13 cellular contexts compared by ENCODE assay signal in the genomic region with DNA sequence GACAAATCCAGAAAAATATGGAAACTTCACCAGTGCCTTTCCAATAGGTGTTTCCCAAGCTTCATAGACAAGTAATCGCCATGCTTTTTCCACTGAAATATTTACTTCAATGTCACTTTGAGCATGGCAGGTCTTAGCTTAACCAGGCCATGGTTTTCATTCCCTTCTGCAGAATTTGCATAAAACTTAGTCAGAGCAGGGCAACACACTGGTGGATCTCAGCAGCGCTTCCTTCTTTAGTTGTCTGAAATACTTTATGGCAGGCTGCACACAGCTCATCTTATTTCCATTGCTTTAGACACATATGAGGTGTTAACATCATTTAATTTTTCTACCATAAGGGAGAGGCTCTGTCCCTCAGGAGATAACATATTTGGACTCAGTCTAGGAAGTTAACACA.
DNase-seq lines count a peak whose midpoint lies in the region; ATAC-seq, FAIRE-seq and TF ChIP-seq lines count a peak whose summit lies in the region.
"Had no signal": no experiment of that assay in that cellular context is flagged by ENCODE, and none has a peak within 500 bp of the region (broad histone marks: within the 10 kb centered on the region; RNA-seq: fewer than 3 reads in every experiment).

No MANE protein-coding gene starts in this region.

- no peaks in the 10 kb centered on the region for H3K4me1 Mint-ChIP-seq in osteocyte (ENCODE audit: unreplicated experiment)

- no peaks in the 10 kb centered on the region for H3K27me3 Mint-ChIP-seq in osteocyte (ENCODE audit: unreplicated experiment)

- no peak overlapping the region for H3K4me3 Mint-ChIP-seq in osteocyte (ENCODE audit: unreplicated experiment)

- no peak for TF ChIP-seq POLR2A in GM12891 (IDR thresholded peaks at IDR 0.05; ENCODE audit: low read depth, low read length)

- DNase-seq in GM12891 (ENCODE audit: insufficient read length, low spot score) (no peak), CD1c-positive myeloid dendritic cell (ENCODE audit: extremely low spot score) (no peak), osteocyte (ENCODE audit: extremely low spot score, unreplicated experiment) (no peak), activated gamma-delta T cell treated with Interleukin-2 at 50 U/mL for 16 hours (no peak), cardiac septum (ENCODE audit: low spot score) (no peak)
- DNase-seq: ACHN, NCI-H2081 treated with DMSO at 0.1 percent for 48 hours, OCI-M1, small intestine, uterus had no signal

- no peaks in the 10 kb centered on the region for H3K36me3 Mint-ChIP-seq in osteocyte (ENCODE audit: unreplicated experiment)

- H3K9me3 Mint-ChIP-seq in osteocyte (ENCODE audit: unreplicated experiment): no peaks in the 10 kb centered on the region

- no peak for TF ChIP-seq CTCF in osteocyte (IDR thresholded peaks at IDR 0.05)

- intact Hi-C loops in cardiac septum (cut with DNase I): no loop called here

- peak; percentile 64 for FAIRE-seq in GM12891 (lab: Jason Lieb, UNC)
- FAIRE-seq: small intestine had no signal

- no peak overlapping the region for H3K27ac Mint-ChIP-seq in osteocyte (ENCODE audit: unreplicated experiment)

- peak; percentile 83 for ATAC-seq in GM19372 (IDR thresholded peaks at IDR 0.05; ENCODE audit: low read depth, unreplicated experiment)
- ATAC-seq in HG02610 (IDR thresholded peaks at IDR 0.05; ENCODE audit: unreplicated experiment): peak; percentile 95
- ATAC-seq in HG03432 (IDR thresholded peaks at IDR 0.05; ENCODE audit: unreplicated experiment): peak; percentile 94

TF ChIP-seq in GM12891, 5 proteins besides CTCF, POLR2A, EP300 and RAD21:
- TF ChIP-seq POLR2AphosphoS5 (IDR thresholded peaks at IDR 0.05; ENCODE audit: low read depth, low read length) (no peak), SPI1 (IDR thresholded peaks at IDR 0.05; ENCODE audit: low read depth, low read length) (peak; percentile 63), POU2F2 (IDR thresholded peaks at IDR 0.05; ENCODE audit: low read depth, low read length) (peak; percentile 88)
